ENCODE assay signal across 17 cellular contexts in genomic region chr3:52038227-52038626, GRCh38.
"Had no signal": no experiment of that assay in that cellular context is flagged by ENCODE, and none has a peak within 500 bp of the region (broad histone marks: within the 10 kb centered on the region; RNA-seq: fewer than 3 reads in every experiment).

No MANE protein-coding gene starts in this region.

- ATAC-seq: left lobe of liver; stimulated activated naive CD8-positive, alpha-beta T cell treated with anti-CD3 and anti-CD28 coated beads, Interleukin-15, Interleukin-2, amounts not matched to agents 100 U/mL and 50 U/mL, for 24 hours had no signal

- DNase-seq: activated CD4-positive, alpha-beta memory T cell treated with anti-CD3 and anti-CD28 coated beads for 36 hours; activated CD4-positive, alpha-beta T cell treated with anti-CD3 and anti-CD28 coated beads for 1 hour; activated gamma-delta T cell; activated naive CD8-positive, alpha-beta T cell treated with anti-CD3 and anti-CD28 coated beads for 36 hours; activated T-cell treated with anti-CD3 and anti-CD28 coated beads, Interleukin-2, amount 50 U/mL, for 48 hours; aorta; colonic mucosa; effector CD8-positive, alpha-beta T cell; erythroblast; immature natural killer cell; mesendoderm; stimulated activated CD4-positive, alpha-beta T cell treated with anti-CD3 and anti-CD28 coated beads, Interleukin-2, amount 100 ng/mL, for 48 hours; stimulated activated CD8-positive, alpha-beta memory T cell treated with anti-CD3 and anti-CD28 coated beads, Interleukin-4, amount 100 ng/mL, for 48 hours; stimulated activated naive CD8-positive, alpha-beta T cell treated with anti-CD3 and anti-CD28 coated beads, Interleukin-15, Interleukin-2, amounts not matched to agents 100 U/mL and 50 U/mL, for 24 hours had no signal

- H3K27ac ChIP-seq: colonic mucosa, thoracic aorta, vagina had no signal
